24 cellular contexts compared by ENCODE assay signal in genomic region chr9:16026886-16027285, GRCh38.
"Had no signal": no experiment of that assay in that cellular context is flagged by ENCODE, and none has a peak within 500 bp of the region (broad histone marks: within the 10 kb centered on the region; RNA-seq: fewer than 3 reads in every experiment).

No MANE protein-coding gene starts in this region.

- H3K27ac ChIP-seq: colonic mucosa, esophagus squamous epithelium, lower lobe of right lung, ovary, psoas muscle, sigmoid colon, testis, tibial artery had no signal

- H3K4me3 ChIP-seq: colonic mucosa, esophagus squamous epithelium, lower lobe of right lung, ovary, psoas muscle, sigmoid colon, testis, tibial artery had no signal

- H3K27me3 ChIP-seq: colonic mucosa, esophagus squamous epithelium, ovary, sigmoid colon, testis, tibial artery had no signal

- H3K36me3 ChIP-seq: colonic mucosa, esophagus squamous epithelium, lower lobe of right lung, ovary, sigmoid colon, tibial artery had no signal

- H3K9me3 ChIP-seq: colonic mucosa, esophagus squamous epithelium, lower lobe of right lung, ovary, psoas muscle, sigmoid colon, testis, tibial artery had no signal

- H3K4me1 ChIP-seq: colonic mucosa, esophagus squamous epithelium, lower lobe of right lung, psoas muscle, testis had no signal

- ATAC-seq: effector memory CD8-positive, alpha-beta T cell; left ventricle myocardium superior; lower lobe of right lung; natural killer cell; psoas muscle; right cardiac atrium; stimulated activated memory B cell treated with anti-CD40 and anti-IgM and Interleukin-4, amounts not matched to agents 10 μg/mL and 1 μg/mL and 100 μg/mL, for 72 hours; stimulated activated naive CD8-positive, alpha-beta T cell treated with anti-CD3 and anti-CD28 coated beads, Interleukin-15, Interleukin-2, amounts not matched to agents 100 U/mL and 50 U/mL, for 24 hours had no signal

- DNase-seq: colonic mucosa; effector memory CD8-positive, alpha-beta T cell; erythroblast; esophagus squamous epithelium; hypothalamus; immature natural killer cell; islet precursor cell; kidney glomerular epithelial cell; left ventricle myocardium superior; lower lobe of right lung; natural killer cell; occipital lobe; ovary; posterior cingulate gyrus; psoas muscle; right cardiac atrium; sigmoid colon; stimulated activated CD4-positive, alpha-beta T cell treated with anti-CD3 and anti-CD28 coated beads, Interleukin-2, amount 100 ng/mL, for 24 hours; stimulated activated CD4-positive, alpha-beta T cell treated with anti-CD3 and anti-CD28 coated beads, Interleukin-4, amount 100 ng/mL, for 4 hours; stimulated activated naive CD8-positive, alpha-beta T cell treated with anti-CD3 and anti-CD28 coated beads, Interleukin-15, Interleukin-2, amounts not matched to agents 100 U/mL and 50 U/mL, for 24 hours; substantia nigra; testis; tibial artery had no signal
